Comparison of ENCODE assay signal across 8 cellular contexts in the genomic region with DNA sequence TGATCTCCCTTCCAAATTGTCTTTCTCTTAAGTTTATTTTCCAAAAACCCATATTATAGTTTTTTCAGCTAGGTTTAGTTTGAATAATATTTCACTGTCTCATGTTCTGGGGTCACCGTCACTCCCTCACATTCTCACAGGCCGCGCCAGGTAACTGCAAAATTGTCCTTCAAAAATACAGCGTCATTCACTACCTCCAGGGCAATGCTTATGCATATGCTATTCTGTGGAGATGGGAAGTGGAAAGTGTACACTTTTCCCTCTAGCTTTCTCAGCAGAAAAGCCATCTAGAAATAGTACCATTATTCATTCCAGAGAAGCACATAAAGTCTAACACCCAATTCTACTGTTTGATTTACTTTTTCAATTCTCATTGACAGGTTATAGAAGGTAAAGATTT. TPM values are rescaled to one million over a fixed set of nuclear protein-coding genes. Genes with fewer than 3 reads are reported as not detected.
DNase-seq lines count a peak whose midpoint lies in the region; ATAC-seq and TF ChIP-seq lines count a peak whose summit lies in the region.

No MANE protein-coding gene starts in this region.

- peak overlapping the region; percentile 77 for H3K4me3 ChIP-seq in PC-3 (ENCODE audit: low read length)
- peak overlapping the region; percentile 75 to 87 (median 80) for H3K4me3 ChIP-seq in esophagus squamous epithelium
- H3K4me3 ChIP-seq in prostate gland = peak overlapping the region; percentile 71 to 81

- no peaks in the 10 kb centered on the region for H3K9me2 ChIP-seq in PC-3 (replicated peaks; ENCODE audit: low read length)

- H3K27me3 ChIP-seq in PC-3 (ENCODE audit: low read length) (no peaks in the 10 kb centered on the region), esophagus squamous epithelium (no peaks in the 10 kb centered on the region), prostate gland (replicated peaks; ENCODE audit: insufficient read depth) (no peaks in the 10 kb centered on the region)

- peaks cover 13% of the 10 kb centered on the region for H3K79me2 ChIP-seq in PC-3 (ENCODE audit: low read length)

- POLR2A ChIA-PET in PC-3 (lab: Charles Lee; ENCODE audit: unreplicated experiment) = no interaction called here

- ATAC-seq in GM18511 (IDR thresholded peaks at IDR 0.05; ENCODE audit: unreplicated experiment) = peak; percentile 2
- ATAC-seq in PC-3 = peak; percentile 3; the same call in 1 of the 2 replicates
- ATAC-seq in HG03095 (IDR thresholded peaks at IDR 0.05; ENCODE audit: unreplicated experiment) = no peak
- ATAC-seq in HG03108 (IDR thresholded peaks at IDR 0.05; ENCODE audit: unreplicated experiment) = no peak

- DNase-seq in PC-3 (peak; percentile 19), esophagus squamous epithelium (lab: John Stamatoyannopoulos, UW) (no peak), prostate gland (ENCODE audit: low spot score) (no peak), NCI-H128 (lab: John Stamatoyannopoulos, UW; ENCODE audit: unreplicated experiment) (no peak)
- DNase-seq in stimulated activated naive CD4-positive, alpha-beta T cell (lab: John Stamatoyannopoulos, UW) = no peak

- H3K27ac ChIP-seq in PC-3 (ENCODE audit: low read length) (peak overlapping the region; percentile 76), esophagus squamous epithelium (peak overlapping the region in 3 of 4 donors; percentile 87 to 88 (median 88)), prostate gland (peak overlapping the region in 1 of 2 donors; percentile 89)

- WGBS in esophagus squamous epithelium, 2 donors = 52 to 64% methylated on average over 4 of the region's 4 CpGs
- WGBS in prostate gland = 59% methylated on average over 4 of the region's 4 CpGs

- no peaks in the 10 kb centered on the region for H3F3A ChIP-seq in PC-3 (ENCODE audit: low read length, unreplicated experiment)

- H3K9ac ChIP-seq in PC-3 (ENCODE audit: low read length) = peak overlapping the region; percentile 87

- TF ChIP-seq CTCF in PC-3 (conservative IDR thresholded peaks at IDR 0.05; ENCODE audit: low read depth, low read length) = no peak
- TF ChIP-seq CTCF in esophagus squamous epithelium (IDR thresholded peaks at IDR 0.05) = no peak
- TF ChIP-seq CTCF in prostate gland (IDR thresholded peaks at IDR 0.05) = no peak

- H3K4me1 ChIP-seq in PC-3 (ENCODE audit: insufficient read depth, low read length) (peaks cover 16% of the 10 kb centered on the region), esophagus squamous epithelium (peaks cover 0 to 15% (median 0%) of the 10 kb centered on the region in 3 donors), prostate gland (replicated peaks) (no peaks in the 10 kb centered on the region)

- BruUV-seq in PC-3 (replicated peaks; lab: Mats Ljungman, UMichigan) = no TSS peak

- H3K9me3 ChIP-seq in PC-3 (ENCODE audit: low read length) (no peaks in the 10 kb centered on the region), esophagus squamous epithelium (no peaks in the 10 kb centered on the region), prostate gland (no peaks in the 10 kb centered on the region)

- intact Hi-C loops in PC-3 (cut with micrococcal nuclease) = loop anchor here (1.0 to 5.0 kb wide), 3 partner anchors 49 to 303 kb away; a partner anchor contains a TSS
- intact Hi-C loops in esophagus squamous epithelium (cut with DNase I) = no loop called here
- intact Hi-C loops in prostate gland (cut with DNase I) = no loop called here

- peak overlapping the region; percentile 85 for H2AFZ ChIP-seq in PC-3 (ENCODE audit: low read length)

- no peaks in the 10 kb centered on the region for H4K20me1 ChIP-seq in PC-3 (ENCODE audit: low read length)

- H3K4me2 ChIP-seq in PC-3 (ENCODE audit: low read length) = peak overlapping the region; percentile 82

- no peaks in the 10 kb centered on the region for H3K36me3 ChIP-seq in PC-3 (ENCODE audit: low read depth, low read length)
- peaks cover 0 to 17% (median 0%) of the 10 kb centered on the region in 3 donors for H3K36me3 ChIP-seq in esophagus squamous epithelium
- H3K36me3 ChIP-seq in prostate gland = no peaks in the 10 kb centered on the region

- TF ChIP-seq POLR2A in esophagus squamous epithelium (IDR thresholded peaks at IDR 0.05) (no peak), prostate gland (IDR thresholded peaks at IDR 0.05) (no peak)

- CTCF ChIA-PET in PC-3 (lab: Charles Lee) = no interaction called here

RNA-seq across cellular contexts. Expression of a gene that starts 0.9 kb away (rescaled TPM):
- total RNA-seq in PC-3 (2014; rRNA removed) = 9.2 and 10.9 TPM in 2 replicates
- 10 to 100 TPM in 2 of 4 donors, 1 to 10 TPM in 2; 6.8 to 12.3 (median 9.9) TPM for total RNA-seq in esophagus squamous epithelium
- 10 to 100 TPM; 11.3 to 29.6 TPM for total RNA-seq in prostate gland

Comparison
In these comparisons a context has a peak if more than half of its experiments do, and no peak if none do; other contexts are left out.
1. ATAC-seq: peak in GM18511 (single experiment) and PC-3 (single experiment); none in HG03095 (single experiment) and HG03108 (single experiment).
2. Peak in every context shown above with its lines, with median percentiles within 50 percentile points of each other: H3K4me3 ChIP-seq.